ENCODE assay signal across 21 cellular contexts in genomic region chr5:172492097-172492840, GRCh38. TPM values are rescaled to one million over a fixed set of nuclear protein-coding genes. Genes with fewer than 3 reads are reported as not detected.
DNase-seq lines count a peak whose midpoint lies in the region; ATAC-seq and TF ChIP-seq lines count a peak whose summit lies in the region.
"Had no signal": no experiment of that assay in that cellular context is flagged by ENCODE, and none has a peak within 500 bp of the region (broad histone marks: within the 10 kb centered on the region; RNA-seq: fewer than 3 reads in every experiment).

No MANE protein-coding gene starts in this region.

- H2BK5ac ChIP-seq in H9 (ENCODE audit: insufficient read length, low read length): no peak overlapping the region

- no peak overlapping the region for H2BK15ac ChIP-seq in H9 (ENCODE audit: low read depth, low read length)

- no peak overlapping the region for H3K4me3 ChIP-seq in endodermal cell (ENCODE audit: low read length)
- H3K4me3 ChIP-seq: MG63 had no signal

- no peak overlapping the region for H2BK20ac ChIP-seq in H9 (ENCODE audit: low read depth, low read length, poor library complexity, severe bottlenecking)

- peak; percentile 20 for DNase-seq in activated CD8-positive, alpha-beta memory T cell treated with anti-CD3 and anti-CD28 coated beads, Interleukin-2, amount 50 U/mL, for 48 hours
- DNase-seq in activated CD8-positive, alpha-beta memory T cell treated with anti-CD3 and anti-CD28 coated beads, Interleukin-2, amount 50 U/mL, for 4 hours: no peak
- DNase-seq in H9 (peak; percentile 10), endodermal cell (peak; percentile 15), sciatic nerve (ENCODE audit: low spot score) (peak; percentile 32), GM19238 (ENCODE audit: insufficient read length, low spot score) (no peak), DMS153 treated with DMSO at 0.1 percent for 48 hours (lab: John Stamatoyannopoulos, UW; ENCODE audit: unreplicated experiment) (no peak)
- DNase-seq: 8988T; BE2C; CD8-positive, alpha-beta memory T cell; GF-D8; IMR-90; MG63; NCI-H1092; NCI-H146; NCI-H2081; NCI-H510A; NCI-H82; PC-3 had no signal

- H3K4me1 Mint-ChIP-seq in H9 (peaks cover 0 to 11% of the 10 kb centered on the region in 2 experiments; a peak in 3 of 4 replicates), endodermal cell (peaks cover 5% of the 10 kb centered on the region)
- H3K4me1 Mint-ChIP-seq: CD8-positive, alpha-beta memory T cell had no signal

- H3K4me1 ChIP-seq in H9 (ENCODE audit: insufficient read depth, low read length) (no peaks in the 10 kb centered on the region), endodermal cell (ENCODE audit: control insufficient read depth, insufficient read depth, low read length) (no peaks in the 10 kb centered on the region)
- H3K4me1 ChIP-seq: BE2C had no signal

- WGBS in H9 (ENCODE audit: extremely low coverage, insufficient read length, low lambda C conversion rate): no CpG with 5 or more reads among the region's 14 CpGs
- WGBS in endodermal cell (ENCODE audit: insufficient coverage in 1 of 2, insufficient read length in 1 of 2), 2 experiments: 74 to 84% methylated on average over 14 of the region's 14 CpGs

- H3K36me3 Mint-ChIP-seq in H9 (ENCODE audit: insufficient read depth in 1 of 3, low read depth in 3 of 3): no peaks in the 10 kb centered on the region
- no peaks in the 10 kb centered on the region for H3K36me3 Mint-ChIP-seq in endodermal cell (ENCODE audit: low read depth)
- H3K36me3 Mint-ChIP-seq: CD8-positive, alpha-beta memory T cell had no signal

- H3K23ac ChIP-seq in H9 (ENCODE audit: insufficient read length, low read depth, low read length): no peak overlapping the region

- no peaks in the 10 kb centered on the region for H3K9me3 ChIP-seq in H9 (ENCODE audit: control insufficient read depth, low read depth, low read length)
- H3K9me3 ChIP-seq in endodermal cell (ENCODE audit: control insufficient read depth, low read length): no peaks in the 10 kb centered on the region
- H3K9me3 ChIP-seq: BE2C, MG63 had no signal

- no peak overlapping the region for H4K91ac ChIP-seq in H9 (ENCODE audit: insufficient read length, low read depth, low read length)

- no peaks in the 10 kb centered on the region for H4K20me1 ChIP-seq in H9 (ENCODE audit: control insufficient read depth, insufficient read depth, insufficient read length)

- H4K8ac ChIP-seq in H9 (replicated peaks; ENCODE audit: insufficient read length, low read depth, low read length): no peak overlapping the region

- no peak overlapping the region for H3K27ac ChIP-seq in H9 (ENCODE audit: insufficient read length, low read depth, low read length)
- no peak overlapping the region for H3K27ac ChIP-seq in endodermal cell (ENCODE audit: low read depth, low read length)
- H3K27ac ChIP-seq: RWPE1 had no signal

- no peaks in the 10 kb centered on the region for H3K79me2 ChIP-seq in H9 (ENCODE audit: insufficient read depth, low read length)

- no peaks in the 10 kb centered on the region for H3K79me1 ChIP-seq in H9 (ENCODE audit: insufficient read depth, low read depth, low read length, poor library complexity, severe bottlenecking)

- H3K56ac ChIP-seq in H9 (ENCODE audit: insufficient read length, low read depth, low read length): no peak overlapping the region

- H2BK12ac ChIP-seq in H9 (ENCODE audit: insufficient read length, low read depth, low read length): no peak overlapping the region

- H2BK120ac ChIP-seq in H9 (ENCODE audit: low read depth, low read length, poor library complexity, severe bottlenecking): no peak overlapping the region

- no peak overlapping the region for H3K4ac ChIP-seq in H9 (ENCODE audit: low read depth, low read length)

- no peak overlapping the region for H2AK5ac ChIP-seq in H9 (ENCODE audit: insufficient read length, low read length)

- no peaks in the 10 kb centered on the region for H3K36me3 ChIP-seq in endodermal cell (ENCODE audit: control insufficient read depth, insufficient read depth, low read length)
- H3K36me3 ChIP-seq: BE2C, MG63 had no signal

- H3K14ac ChIP-seq in H9 (ENCODE audit: insufficient read depth, low read length): no peak overlapping the region

- H3K27me3 ChIP-seq in H9 (ENCODE audit: insufficient read depth, low read length) (no peaks in the 10 kb centered on the region), endodermal cell (ENCODE audit: control insufficient read depth, insufficient read depth, low read length, poor library complexity, severe bottlenecking) (no peaks in the 10 kb centered on the region)
- H3K27me3 ChIP-seq: BE2C, MG63 had no signal

- H3K9me3 Mint-ChIP-seq in H9: no peaks in the 10 kb centered on the region
- H3K9me3 Mint-ChIP-seq in endodermal cell: peaks cover 2% of the 10 kb centered on the region

- intact Hi-C loops in sciatic nerve (cut with DNase I): no loop called here

- H3K27me3 Mint-ChIP-seq in H9 (ENCODE audit: low read depth) (peaks cover 39% of the 10 kb centered on the region), endodermal cell (ENCODE audit: insufficient read depth) (peaks cover 19% of the 10 kb centered on the region)

- ATAC-seq in sciatic nerve (no peak), GM21528 (IDR thresholded peaks at IDR 0.05; ENCODE audit: low FRiP score, unreplicated experiment) (no peak)
- ATAC-seq: PC-3 had no signal

- H3K9ac ChIP-seq in H9 (ENCODE audit: extremely low read depth, insufficient read length, low read length) (no peak overlapping the region), endodermal cell (ENCODE audit: extremely low read depth, low read length, poor library complexity, severe bottlenecking) (no peak overlapping the region)

- H3T11ph ChIP-seq in H9 (ENCODE audit: low read length): no peak overlapping the region

- no peak overlapping the region for H2AFZ ChIP-seq in H9 (ENCODE audit: low read length)

- H3K18ac ChIP-seq in H9 (ENCODE audit: insufficient read length, low read depth, low read length): no peak overlapping the region

- H3K4me3 Mint-ChIP-seq in H9 (no peak overlapping the region), endodermal cell (no peak overlapping the region)
- H3K4me3 Mint-ChIP-seq: CD8-positive, alpha-beta memory T cell had no signal

- no peak overlapping the region for H4K5ac ChIP-seq in H9 (ENCODE audit: insufficient read length, low read depth, low read length)

- H3K27ac Mint-ChIP-seq in H9 (no peak overlapping the region), endodermal cell (no peak overlapping the region)

- H3K4me2 ChIP-seq in H9 (ENCODE audit: insufficient read depth, insufficient read length, low read length): no peak overlapping the region

- H3K23me2 ChIP-seq in H9 (ENCODE audit: insufficient read length, low read depth, low read length, poor library complexity, severe bottlenecking): no peaks in the 10 kb centered on the region

- no peak for TF ChIP-seq CTCF in H9 (conservative IDR thresholded peaks at IDR 0.05)
- TF ChIP-seq CTCF in endodermal cell (conservative IDR thresholded peaks at IDR 0.05): no peak

RNA-seq across cellular contexts. Expression of gene SH3PXD2B, which starts 37.9 kb away (rescaled TPM):
- 48.1 and 49.0 TPM in 2 replicates for total RNA-seq in H9 (2021)
- 10 to 100 TPM; 62.2 to 74.9 TPM for total RNA-seq in endodermal cell
- polyA plus RNA-seq in endodermal cell (2013, experiment 1 of 2): 46.2 TPM
- 45.0 TPM for polyA plus RNA-seq in endodermal cell (2013, experiment 2 of 2)
- total RNA-seq in sciatic nerve: 39.5 TPM
- polyA plus RNA-seq: CD8-positive, alpha-beta memory T cell had no signal

Comparison
In these comparisons a context has a peak if more than half of its experiments do, and no peak if none do; other contexts are left out.
1. DNase-seq: peak in activated CD8-positive, alpha-beta memory T cell treated with anti-CD3 and anti-CD28 coated beads, Interleukin-2, amount 50 U/mL, for 48 hours (single experiment), H9 (single experiment), endodermal cell (single experiment) and sciatic nerve (single experiment); none in activated CD8-positive, alpha-beta memory T cell treated with anti-CD3 and anti-CD28 coated beads, Interleukin-2, amount 50 U/mL, for 4 hours (single experiment), GM19238 (single experiment) and DMS153 treated with DMSO at 0.1 percent for 48 hours (single experiment).